ENCODE assay signal across 9 cellular contexts in genomic region chr15:81297580-81298575, GRCh38. TPM values are rescaled to one million over a fixed set of nuclear protein-coding genes. Genes with fewer than 3 reads are reported as not detected.
DNase-seq lines count a peak whose midpoint lies in the region; ATAC-seq and TF ChIP-seq lines count a peak whose summit lies in the region.
"Had no signal": no experiment of that assay in that cellular context is flagged by ENCODE, and none has a peak within 500 bp of the region (broad histone marks: within the 10 kb centered on the region; RNA-seq: fewer than 3 reads in every experiment).

No MANE protein-coding gene starts in this region.

- H3K27ac ChIP-seq in DOHH2 (ENCODE audit: low read depth, low read length): peak overlapping the region; percentile 98
- H3K27ac ChIP-seq in breast epithelium: peak overlapping the region; percentile 25 to 75
- H3K27ac ChIP-seq in neutrophil: peak overlapping the region; percentile 96

- TF ChIP-seq POLR2A in NB4 (IDR thresholded peaks at IDR 0.05; ENCODE audit: extremely low read depth, insufficient read length) (no peak), breast epithelium (IDR thresholded peaks at IDR 0.05) (no peak)

- H3K4me1 ChIP-seq in DOHH2 (ENCODE audit: control insufficient read depth, low read length) (peaks cover 98% of the 10 kb centered on the region), breast epithelium (no peaks in the 10 kb centered on the region), neutrophil (ENCODE audit: control insufficient read depth in 1 of 2, insufficient read depth in 1 of 2, low read depth in 1 of 2, low read length in 1 of 2) (peaks cover 82 to 94% of the 10 kb centered on the region in 2 experiments)

- H3K36me3 ChIP-seq in DOHH2 (ENCODE audit: control insufficient read depth, low read length) (peaks cover 57% of the 10 kb centered on the region), breast epithelium (no peaks in the 10 kb centered on the region), neutrophil (peaks cover 39% of the 10 kb centered on the region)

- peak overlapping the region; percentile 99 for H3K4me2 ChIP-seq in DOHH2 (ENCODE audit: low read length)

- H3K9me3 ChIP-seq in DOHH2 (ENCODE audit: control insufficient read depth, insufficient read depth, low read length) (no peaks in the 10 kb centered on the region), breast epithelium (no peaks in the 10 kb centered on the region), neutrophil (no peaks in the 10 kb centered on the region)

- H4K20me1 ChIP-seq in DOHH2 (ENCODE audit: control insufficient read depth, insufficient read depth, low read depth, low read length): no peaks in the 10 kb centered on the region

- intact Hi-C loops in breast epithelium (cut with DNase I; ENCODE audit: low total_unique reads): no loop called here

- no peaks in the 10 kb centered on the region for H3K27me3 ChIP-seq in DOHH2 (ENCODE audit: control insufficient read depth, low read length)
- H3K27me3 ChIP-seq in breast epithelium: no peaks in the 10 kb centered on the region
- H3K27me3 ChIP-seq in neutrophil: no peaks in the 10 kb centered on the region

- DNase-seq in NB4 (ENCODE audit: low read depth) (peak; percentile 38), breast epithelium (ENCODE audit: low spot score in 2 of 2) (no peak), HuH-7.5 (ENCODE audit: low spot score) (no peak), SHP77 treated with DMSO at 0.1 percent for 48 hours (lab: John Stamatoyannopoulos, UW) (no peak), NCI-H524 (lab: John Stamatoyannopoulos, UW) (no peak)
- DNase-seq: NCI-H526 had no signal

- H3K9me2 ChIP-seq in DOHH2 (replicated peaks; ENCODE audit: control insufficient read depth, low read length): no peaks in the 10 kb centered on the region

- peaks cover 51% of the 10 kb centered on the region for H3F3A ChIP-seq in DOHH2 (ENCODE audit: control insufficient read depth, insufficient read depth)

- no peak for TF ChIP-seq CTCF in DOHH2 (IDR thresholded peaks at IDR 0.05; ENCODE audit: low read depth, low read length, poor library complexity, severe bottlenecking)
- TF ChIP-seq CTCF in NB4 (IDR thresholded peaks at IDR 0.05; ENCODE audit: low read depth, low read length): no peak
- no peak for TF ChIP-seq CTCF in breast epithelium (IDR thresholded peaks at IDR 0.05)
- TF ChIP-seq CTCF in neutrophil (IDR thresholded peaks at IDR 0.05): no peak

- H3K79me2 ChIP-seq in DOHH2 (ENCODE audit: control insufficient read depth, low read length): peaks cover 65% of the 10 kb centered on the region

- H3K4me3 ChIP-seq in DOHH2 (ENCODE audit: low read length) (peak overlapping the region; percentile 84), NB4 (ENCODE audit: low read depth, low read length) (peak overlapping the region; percentile 71), breast epithelium (peak overlapping the region; percentile 24 to 46 (median 33)), neutrophil (ENCODE audit: low read depth in 1 of 2, low read length in 1 of 2) (peak overlapping the region; percentile 86 to 97)

- no peak for ATAC-seq in HG02938 (IDR thresholded peaks at IDR 0.05; ENCODE audit: unreplicated experiment)

RNA-seq across cellular contexts. Expression of gene STARD5, which starts 26.1 kb away (rescaled TPM):
- 1 to 10 TPM; 3.2 to 9.5 (median 6.7) TPM for total RNA-seq in breast epithelium

Comparison
In these comparisons a context has a peak if more than half of its experiments do, and no peak if none do; other contexts are left out.
1. H3K4me3 ChIP-seq: peak in every context shown above with its lines; median percentile 92 in neutrophil; 84 in DOHH2; 71 in NB4; 33 in breast epithelium.